8 cellular contexts compared by ENCODE assay signal in the genomic region with DNA sequence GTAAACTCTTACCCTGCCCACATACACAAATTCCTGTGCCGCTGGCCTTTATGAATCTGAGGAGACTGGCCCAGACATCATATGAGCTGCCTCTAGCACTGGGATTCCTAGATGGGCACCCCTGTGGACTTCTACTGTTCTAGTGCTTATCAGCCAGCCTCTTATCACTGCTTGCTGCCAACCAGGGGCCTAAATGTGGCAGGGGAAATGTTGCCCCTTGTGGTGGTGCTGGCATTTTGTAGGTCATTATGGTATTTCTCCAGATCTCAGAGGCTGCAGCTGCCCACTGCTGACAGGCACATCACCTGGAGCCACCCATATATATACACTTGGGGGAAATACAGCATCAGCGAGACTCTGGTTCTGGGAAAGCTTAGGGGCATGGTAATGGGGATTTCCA. TPM values are rescaled to one million over a fixed set of nuclear protein-coding genes. Genes with fewer than 3 reads are reported as not detected.
DNase-seq lines count a peak whose midpoint lies in the region; ATAC-seq and TF ChIP-seq lines count a peak whose summit lies in the region.

No MANE protein-coding gene starts in this region.

- no peaks in the 10 kb centered on the region for H3K9me3 ChIP-seq in ovary

- ATAC-seq in stimulated activated naive CD8-positive, alpha-beta T cell treated with anti-CD3 and anti-CD28 coated beads, Interleukin-15, amount 100 ng/mL, for 72 hours, result peak; percentile 79
- ATAC-seq in HG03175 (IDR thresholded peaks at IDR 0.05; ENCODE audit: unreplicated experiment), result no peak

- WGBS in ovary, 3 donors, result 94 to 100% (median 98%) methylated on average over 2 of the region's 2 CpGs

- no peak overlapping the region for H3K27ac Mint-ChIP-seq in stimulated activated naive CD8-positive, alpha-beta T cell treated with anti-CD3 and anti-CD28 coated beads, Interleukin-15, amount 100 ng/mL, for 72 hours

- TF ChIP-seq CTCF in epithelial cell of proximal tubule (conservative IDR thresholded peaks at IDR 0.05; ENCODE audit: low read depth, low read length) (peak; percentile 46), ovary (IDR thresholded peaks at IDR 0.05) (no peak)

- no peaks in the 10 kb centered on the region for H3K36me3 ChIP-seq in ovary

- no peak overlapping the region for H3K4me3 ChIP-seq in epithelial cell of proximal tubule (ENCODE audit: low read depth, low read length)
- H3K4me3 ChIP-seq in ovary, result no peak overlapping the region

- no peak overlapping the region for H3K4me3 Mint-ChIP-seq in stimulated activated naive CD8-positive, alpha-beta T cell treated with anti-CD3 and anti-CD28 coated beads, Interleukin-15, amount 100 ng/mL, for 72 hours

- H3K27me3 ChIP-seq in ovary, result no peaks in the 10 kb centered on the region

- H3K9me3 Mint-ChIP-seq in stimulated activated naive CD8-positive, alpha-beta T cell treated with anti-CD3 and anti-CD28 coated beads, Interleukin-15, amount 100 ng/mL, for 72 hours, result no peaks in the 10 kb centered on the region

- no peaks in the 10 kb centered on the region for H3K27me3 Mint-ChIP-seq in stimulated activated naive CD8-positive, alpha-beta T cell treated with anti-CD3 and anti-CD28 coated beads, Interleukin-15, amount 100 ng/mL, for 72 hours

- H3K27ac ChIP-seq in ovary, result no peak overlapping the region

- DNase-seq in activated gamma-delta T cell treated with Interleukin-2 at 50 U/mL for 16 hours (peak; percentile 5), activated gamma-delta T cell (lab: John Stamatoyannopoulos, UW) (no peak), NCI-H146 treated with DMSO at 0.1 percent for 48 hours (lab: John Stamatoyannopoulos, UW; ENCODE audit: unreplicated experiment) (peak; percentile 23), epithelial cell of proximal tubule (ENCODE audit: low read depth) (no peak), T-helper 9 cell (no peak), ovary (no peak)
- peak; percentile 5 to 27 for DNase-seq in stimulated activated naive CD8-positive, alpha-beta T cell treated with anti-CD3 and anti-CD28 coated beads, Interleukin-15, amount 100 ng/mL, for 72 hours

- no peak for TF ChIP-seq EP300 in ovary (IDR thresholded peaks at IDR 0.05)

- H3K4me1 ChIP-seq in ovary (ENCODE audit: insufficient read depth), result no peaks in the 10 kb centered on the region

- no peak for TF ChIP-seq POLR2A in ovary (IDR thresholded peaks at IDR 0.05)

- H3K4me1 Mint-ChIP-seq in stimulated activated naive CD8-positive, alpha-beta T cell treated with anti-CD3 and anti-CD28 coated beads, Interleukin-15, amount 100 ng/mL, for 72 hours, result peaks cover 34% of the 10 kb centered on the region

- intact Hi-C loops in ovary (cut with DNase I), result loop anchor here in 2 of 4 donors (10.0 kb wide), 1 partner anchor 243 kb away; no protein-coding TSS in a partner anchor

RNA-seq across cellular contexts. Expression of a gene that starts 5.4 kb away (rescaled TPM):
- 15.2 and 15.6 TPM in 2 replicates for total RNA-seq in epithelial cell of proximal tubule
- 10 to 100 TPM in 2 of 7 donors, 1 to 10 TPM in 5; 6.0 to 12.0 (median 7.9) TPM for total RNA-seq in ovary
- polyA plus RNA-seq in ovary, result 10 to 100 TPM in 1 of 2 donors, 1 to 10 TPM in 1; 5.6 to 10.9 TPM

RNA-seq across cellular contexts. Expression of a gene that starts 41.7 kb away (rescaled TPM):
- 1.7 and 2.3 TPM in 2 replicates for total RNA-seq in epithelial cell of proximal tubule
- total RNA-seq in ovary, result under 1 TPM in 5 of 7 donors, not detected in 2; 0.23 to 0.90 (median 0.46) TPM
- polyA plus RNA-seq in ovary, result under 1 TPM; 0.17 to 0.67 TPM

Comparison
In these comparisons a context has a peak if more than half of its experiments do, and no peak if none do; other contexts are left out.
1. DNase-seq: peak in activated gamma-delta T cell treated with Interleukin-2 at 50 U/mL for 16 hours (single experiment), NCI-H146 treated with DMSO at 0.1 percent for 48 hours (single experiment) and stimulated activated naive CD8-positive, alpha-beta T cell treated with anti-CD3 and anti-CD28 coated beads, Interleukin-15, amount 100 ng/mL, for 72 hours (2 of 2); none in activated gamma-delta T cell (single experiment), epithelial cell of proximal tubule (single experiment), T-helper 9 cell (single experiment) and ovary (0 of 5).